ENCODE assay signal across 24 cellular contexts in the genomic region with DNA sequence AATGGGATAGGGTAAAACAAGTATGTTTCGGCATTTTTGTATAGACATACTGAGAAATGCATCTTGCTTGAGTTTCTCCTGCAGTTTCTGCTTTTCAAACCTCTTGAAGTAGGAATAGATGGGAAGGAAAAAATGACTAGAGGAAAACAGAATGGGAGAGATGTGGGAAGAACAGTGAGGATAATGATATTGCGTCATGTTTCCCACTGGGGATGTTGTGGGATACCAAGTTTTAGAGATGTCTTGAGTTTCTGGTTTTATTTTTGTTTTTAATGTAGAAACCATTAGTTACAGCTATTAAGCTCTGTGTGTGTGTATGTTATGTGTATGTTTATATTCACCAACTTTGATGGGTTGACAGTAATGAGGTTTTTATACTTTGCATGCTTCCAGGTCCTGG. TPM values are rescaled to one million over a fixed set of nuclear protein-coding genes. Genes with fewer than 3 reads are reported as not detected.
"Had no signal": no experiment of that assay in that cellular context is flagged by ENCODE, and none has a peak within 500 bp of the region (broad histone marks: within the 10 kb centered on the region; RNA-seq: fewer than 3 reads in every experiment).

No MANE protein-coding gene starts in this region.

- H3K4me3 ChIP-seq: SJSA1, SK-N-MC had no signal

- H3K27ac ChIP-seq: SJSA1, SK-N-MC had no signal

- FAIRE-seq: RCC 7860 had no signal

- H3K27me3 ChIP-seq: SJSA1 had no signal

- H3K4me1 ChIP-seq: SJSA1 had no signal

- DNase-seq: Karpas-422, KG1, MV-4-11, NCI-H1048, NCI-H1105, NCI-H1417, NCI-H146, NCI-H1694 treated with DMSO at 0.1 percent for 48 hours, NCI-H2029, NCI-H2081 treated with DMSO at 0.1 percent for 48 hours, NCI-H2171, NCI-H226, NCI-H446, NCI-H510A, NCI-H524 treated with DMSO at 0.1 percent for 48 hours, NCI-H69, NCI-H774, Right ventricle myocardium superior, RPMI8226, SIG-M5 had no signal

- H3K9me3 ChIP-seq: SJSA1 had no signal

RNA-seq across cellular contexts. Expression of a gene that starts 44.2 kb away (rescaled TPM):
- total RNA-seq: HT1080, SJSA1 had no signal
